In genomic region chr3:88149516-88150362, GRCh38 we compare ENCODE assay signal across 8 cellular contexts.
DNase-seq lines count a peak whose midpoint lies in the region; ATAC-seq and TF ChIP-seq lines count a peak whose summit lies in the region.

C3orf38 (plus strand) TSS chr3:88149959; CDS start chr3:88150053, 94 bp downstream.

- H3K4me1 Mint-ChIP-seq in central memory CD8-positive, alpha-beta T cell, result peaks cover 30% of the 10 kb centered on the region

- ATAC-seq in GM19025 (IDR thresholded peaks at IDR 0.05; ENCODE audit: low read depth, unreplicated experiment) (peak; percentile 84), HG03280 (IDR thresholded peaks at IDR 0.05; ENCODE audit: unreplicated experiment) (peak; percentile 85)
- ATAC-seq in central memory CD8-positive, alpha-beta T cell (replicated peaks; ENCODE audit: extremely low read depth, poor library complexity, severe bottlenecking), result peak; percentile 92

- peak within 1 kb of the TSS; percentile 94 for H3K27ac Mint-ChIP-seq in central memory CD8-positive, alpha-beta T cell (ENCODE audit: low read depth)

- peak within 1 kb of the TSS; percentile 93 for H3K4me3 Mint-ChIP-seq in central memory CD8-positive, alpha-beta T cell

- H3K9me3 Mint-ChIP-seq in central memory CD8-positive, alpha-beta T cell, result no peaks in the 10 kb centered on the region

- DNase-seq in AG09319 (ENCODE audit: extremely low read depth, low read depth) (peak; percentile 66), NCI-H345 (lab: John Stamatoyannopoulos, UW) (peak; percentile 89), islet precursor cell (peak; percentile 96)
- DNase-seq in activated CD4-positive, CD25-positive, alpha-beta regulatory T cell treated with anti-CD3 and anti-CD28 coated beads, Interleukin-2, amount 50 U/mL, for 16 hours (ENCODE audit: low read depth, low spot score), result peak; percentile 57
- DNase-seq in central memory CD8-positive, alpha-beta T cell (ENCODE audit: low spot score in 2 of 2), result peak; percentile 66 to 72
- DNase-seq in stimulated activated CD4-positive, alpha-beta T cell treated with anti-CD3 and anti-CD28 coated beads, Interleukin-12 subunit alpha, Interleukin-12 subunit beta, amount 100 ng/mL, for 4 hours, result peak; percentile 67

- H3K27me3 Mint-ChIP-seq in central memory CD8-positive, alpha-beta T cell, result no peaks in the 10 kb centered on the region

- peaks cover 19% of the 10 kb centered on the region for H3K36me3 Mint-ChIP-seq in central memory CD8-positive, alpha-beta T cell (ENCODE audit: insufficient read depth)

- TF ChIP-seq CTCF in AG09319 (IDR thresholded peaks at IDR 0.05; ENCODE audit: low read depth, low read length), result no peak

Comparison
In these comparisons a context has a peak if more than half of its experiments do, and no peak if none do; other contexts are left out.
1. Peak in every context shown above with its lines: DNase-seq and ATAC-seq.